9 cellular contexts compared by ENCODE assay signal in the genomic region with DNA sequence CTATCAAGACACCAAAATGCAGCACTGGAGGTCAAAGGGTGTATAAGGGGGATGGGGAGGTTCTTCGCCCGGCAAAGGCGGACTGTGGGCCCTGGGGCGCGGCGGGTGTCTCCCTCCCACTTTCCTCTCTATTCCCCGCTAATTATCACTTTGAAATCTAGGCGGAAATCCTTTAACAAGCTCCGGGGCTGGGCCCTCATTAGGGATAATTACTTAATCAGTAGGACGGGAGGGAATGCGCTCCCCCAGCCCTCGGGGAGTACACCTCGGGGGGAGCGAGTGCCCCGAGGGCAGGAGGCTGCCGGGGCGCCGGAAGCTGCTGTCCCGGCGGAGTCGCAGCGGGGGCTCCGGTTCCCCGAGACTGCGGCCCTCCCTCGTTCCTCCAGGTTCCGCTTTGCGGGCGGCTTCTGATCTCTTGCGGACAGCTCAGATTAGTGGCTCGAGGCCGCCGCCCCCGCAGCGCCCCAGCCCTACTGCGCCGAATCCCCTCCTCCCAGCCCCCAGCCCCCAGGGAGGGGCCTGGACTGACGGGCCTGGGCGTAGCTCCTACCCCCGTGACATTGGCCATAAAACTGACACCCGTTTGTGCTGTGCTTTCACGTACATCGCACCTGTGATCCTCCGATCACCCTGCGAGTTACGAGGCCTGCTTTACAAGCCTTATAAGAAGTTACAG. TPM values are rescaled to one million over a fixed set of nuclear protein-coding genes. Genes with fewer than 3 reads are reported as not detected.
DNase-seq lines count a peak whose midpoint lies in the region; ATAC-seq, FAIRE-seq and TF ChIP-seq lines count a peak whose summit lies in the region.
"Had no signal": no experiment of that assay in that cellular context is flagged by ENCODE, and none has a peak within 500 bp of the region (broad histone marks: within the 10 kb centered on the region; RNA-seq: fewer than 3 reads in every experiment).

No MANE protein-coding gene starts in this region.

- ATAC-seq in GM18907 (IDR thresholded peaks at IDR 0.05; ENCODE audit: unreplicated experiment): peak; percentile 64

- H3K4me1 ChIP-seq in HUES6 (ENCODE audit: control insufficient read depth, insufficient read depth, low read length): peaks cover 23% of the 10 kb centered on the region

- H3K27me3 ChIP-seq in HUES6 (ENCODE audit: control insufficient read depth, insufficient read depth, low read length) (peaks cover 48% of the 10 kb centered on the region), bronchial epithelial cell (ENCODE audit: control insufficient read depth, insufficient read depth, low read length) (peaks cover 7% of the 10 kb centered on the region)

- H3K9ac ChIP-seq in HUES6 (ENCODE audit: low read length): peak overlapping the region; percentile 60

- H3K4me3 ChIP-seq in HUES6 (ENCODE audit: low read depth, low read length) (peak overlapping the region; percentile 66), WI38 (ENCODE audit: low read depth, low read length) (peak overlapping the region; percentile 23; the same call in 1 of the 2 replicates), bronchial epithelial cell (ENCODE audit: low read depth, low read length) (peak overlapping the region; percentile 28)

- H3K27ac ChIP-seq in HUES6 (ENCODE audit: low read depth, low read length): no peak overlapping the region

- H3K36me3 ChIP-seq in HUES6 (ENCODE audit: control insufficient read depth, insufficient read depth, low read length): no peaks in the 10 kb centered on the region
- no peaks in the 10 kb centered on the region for H3K36me3 ChIP-seq in bronchial epithelial cell (ENCODE audit: control insufficient read depth, insufficient read depth, low read length)

- DNase-seq in bronchial epithelial cell (ENCODE audit: low read depth): no peak
- peak; percentile 64 for DNase-seq in kidney tubule cell (ENCODE audit: low spot score)
- DNase-seq in stimulated activated CD4-positive, alpha-beta T cell treated with anti-CD3 and anti-CD28 coated beads, Interleukin-1b, Interleukin-23, amount 100 ng/mL, for 48 hours: peak; percentile 89
- DNase-seq in NCI-H2107 treated with DMSO at 0.1 percent for 48 hours (lab: John Stamatoyannopoulos, UW; ENCODE audit: unreplicated experiment): no peak
- DNase-seq in GDM1 (lab: John Stamatoyannopoulos, UW): no peak

- H3K9me3 ChIP-seq in HUES6 (ENCODE audit: control insufficient read depth, insufficient read depth, low read depth, low read length): peaks cover 4% of the 10 kb centered on the region; the same call in 1 of the 2 replicates

- TF ChIP-seq CTCF in WI38 (IDR thresholded peaks at IDR 0.05; ENCODE audit: low read depth, low read length): no peak
- no peak for TF ChIP-seq CTCF in bronchial epithelial cell (IDR thresholded peaks at IDR 0.05; ENCODE audit: insufficient read depth, low read length, severe bottlenecking)

- no peak for FAIRE-seq in bronchial epithelial cell (lab: Jason Lieb, UNC)

RNA-seq across cellular contexts. Expression of gene MUCL3, which starts 14.7 kb away (rescaled TPM):
- under 0.01 TPM in 1 of 2 replicates, not detected in the other for total RNA-seq in bronchial epithelial cell
- total RNA-seq: lung microvascular endothelial cell had no signal

RNA-seq across cellular contexts. Expression of gene SFTA2, which starts 23.5 kb away (rescaled TPM):
- total RNA-seq in bronchial epithelial cell: not detected in 2 replicates
- total RNA-seq: lung microvascular endothelial cell had no signal

RNA-seq across cellular contexts. Expression of gene MUC21, which starts 28.0 kb away (rescaled TPM):
- 0.53 and 2.2 TPM in 2 replicates for total RNA-seq in bronchial epithelial cell
- total RNA-seq: lung microvascular endothelial cell had no signal

RNA-seq across cellular contexts. Expression of gene VARS2, which starts 41.5 kb away (rescaled TPM):
- total RNA-seq in bronchial epithelial cell: 24.6 and 26.3 TPM in 2 replicates

RNA-seq across cellular contexts. Expression of gene GTF2H4, which starts 47.5 kb away (rescaled TPM):
- total RNA-seq in bronchial epithelial cell: 10.0 and 10.6 TPM in 2 replicates

Comparison
In these comparisons a context has a peak if more than half of its experiments do, and no peak if none do; other contexts are left out.
1. DNase-seq: peak in kidney tubule cell (single experiment) and stimulated activated CD4-positive, alpha-beta T cell treated with anti-CD3 and anti-CD28 coated beads, Interleukin-1b, Interleukin-23, amount 100 ng/mL, for 48 hours (single experiment); none in bronchial epithelial cell (single experiment), NCI-H2107 treated with DMSO at 0.1 percent for 48 hours (single experiment) and GDM1 (single experiment).
2. Peak in every context shown above with its lines, with median percentiles within 50 percentile points of each other: H3K4me3 ChIP-seq.